In the genomic region with DNA sequence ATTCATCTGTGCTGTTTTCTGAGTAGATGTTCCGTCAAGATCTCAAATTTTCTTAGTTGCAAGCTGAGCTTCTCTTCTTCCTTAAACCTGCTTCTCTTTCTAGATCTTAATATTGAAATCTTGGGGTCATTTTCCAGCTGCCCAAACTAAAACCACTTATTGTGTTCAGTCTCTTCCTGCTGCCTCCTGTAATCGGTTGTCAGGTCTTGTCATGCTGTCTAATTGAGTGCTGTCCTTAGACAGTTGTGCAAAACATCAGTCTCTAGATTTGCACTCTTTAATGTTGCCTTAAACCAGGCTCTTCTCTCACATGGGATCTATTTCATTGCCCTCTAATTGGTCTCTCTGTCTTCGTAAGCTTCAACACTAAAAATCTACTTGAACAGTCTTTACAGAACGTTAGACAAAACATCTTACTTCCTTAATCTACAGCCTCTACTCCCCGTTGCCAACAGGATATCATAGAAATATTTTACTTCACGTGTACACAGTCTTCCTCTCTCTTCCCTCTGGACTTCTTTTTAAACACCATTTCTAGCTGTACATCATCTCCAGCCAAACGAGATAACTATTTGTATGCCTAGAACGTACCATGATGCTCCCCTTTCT, we compare ENCODE assay signal across 17 cellular contexts. TPM values are rescaled to one million over a fixed set of nuclear protein-coding genes. Genes with fewer than 3 reads are reported as not detected.
DNase-seq lines count a peak whose midpoint lies in the region; ATAC-seq and TF ChIP-seq lines count a peak whose summit lies in the region.
"Had no signal": no experiment of that assay in that cellular context is flagged by ENCODE, and none has a peak within 500 bp of the region (broad histone marks: within the 10 kb centered on the region; RNA-seq: fewer than 3 reads in every experiment).

No MANE protein-coding gene starts in this region.

- no peak overlapping the region for H3K27ac ChIP-seq in OCI-LY3 (ENCODE audit: low read length)
- H3K27ac ChIP-seq in naive thymus-derived CD4-positive, alpha-beta T cell (ENCODE audit: low read depth, low read length) = no peak overlapping the region
- H3K27ac ChIP-seq: BLaER1, foreskin keratinocyte had no signal

- ATAC-seq in GM21737 (IDR thresholded peaks at IDR 0.05; ENCODE audit: unreplicated experiment) = peak; percentile 44
- peak; percentile 53 for ATAC-seq in naive thymus-derived CD4-positive, alpha-beta T cell
- ATAC-seq in HG03521 (IDR thresholded peaks at IDR 0.05; ENCODE audit: unreplicated experiment) = no peak
- ATAC-seq: foreskin keratinocyte, mucosa of descending colon had no signal

- no peak overlapping the region for H2AFZ ChIP-seq in OCI-LY3 (ENCODE audit: low read depth, low read length)

- in situ Hi-C loops in G401 (cut with HindIII; ENCODE audit: low sequenced_read_pairs) = no loop called here

- no peak for TF ChIP-seq CTCF in OCI-LY3 (IDR thresholded peaks at IDR 0.05; ENCODE audit: low read depth, low read length)

- peaks cover 28% of the 10 kb centered on the region for H4K20me1 ChIP-seq in OCI-LY3 (ENCODE audit: insufficient read depth, low read length)

- no peak for DNase-seq in naive thymus-derived CD4-positive, alpha-beta T cell
- no peak for DNase-seq in activated T-cell treated with anti-CD3 and anti-CD28 coated beads, Interleukin-2, amount 50 U/mL, for 24 hours
- DNase-seq in G401 (ENCODE audit: low spot score) (no peak), cerebellum (ENCODE audit: low spot score) (no peak)
- DNase-seq: activated CD4-positive, alpha-beta T cell treated with anti-CD3 and anti-CD28 coated beads, Interleukin-2, amount 50 U/mL, for 1 hour; effector CD4-positive, alpha-beta T cell; foreskin keratinocyte; HFFc6; IMR-90; mucosa of descending colon; NCI-H187; stomach had no signal

- H3K27ac Mint-ChIP-seq in naive thymus-derived CD4-positive, alpha-beta T cell = no peak overlapping the region
- no peak overlapping the region for H3K27ac Mint-ChIP-seq in activated T-cell treated with anti-CD3 and anti-CD28 coated beads, Interleukin-2, amount 50 U/mL, for 24 hours
- H3K27ac Mint-ChIP-seq: HFFc6 had no signal

- H3K4me3 Mint-ChIP-seq in naive thymus-derived CD4-positive, alpha-beta T cell = peak overlapping the region in 3 of 10 donors; percentile 6 to 16 (median 7)
- H3K4me3 Mint-ChIP-seq in activated T-cell treated with anti-CD3 and anti-CD28 coated beads, Interleukin-2, amount 50 U/mL, for 24 hours = no peak overlapping the region
- H3K4me3 Mint-ChIP-seq: HFFc6 had no signal

- H3K4me1 Mint-ChIP-seq in naive thymus-derived CD4-positive, alpha-beta T cell = peaks cover 25 to 56% (median 37%) of the 10 kb centered on the region in 7 donors
- H3K4me1 Mint-ChIP-seq in activated T-cell treated with anti-CD3 and anti-CD28 coated beads, Interleukin-2, amount 50 U/mL, for 24 hours (ENCODE audit: low read depth) = peaks cover 53% of the 10 kb centered on the region

- H3K36me3 ChIP-seq in OCI-LY3 (replicated peaks; ENCODE audit: low read depth, low read length) = no peaks in the 10 kb centered on the region
- H3K36me3 ChIP-seq in naive thymus-derived CD4-positive, alpha-beta T cell (ENCODE audit: control insufficient read depth in 2 of 3, insufficient read depth in 3 of 3, low read length in 3 of 3) = no peaks in the 10 kb centered on the region
- H3K36me3 ChIP-seq: stomach had no signal

- H3K27me3 Mint-ChIP-seq in naive thymus-derived CD4-positive, alpha-beta T cell = no peaks in the 10 kb centered on the region
- no peaks in the 10 kb centered on the region for H3K27me3 Mint-ChIP-seq in activated T-cell treated with anti-CD3 and anti-CD28 coated beads, Interleukin-2, amount 50 U/mL, for 24 hours

- peaks cover 0 to 21% (median 4%) of the 10 kb centered on the region in 5 donors for H3K36me3 Mint-ChIP-seq in naive thymus-derived CD4-positive, alpha-beta T cell
- peaks cover 10% of the 10 kb centered on the region for H3K36me3 Mint-ChIP-seq in activated T-cell treated with anti-CD3 and anti-CD28 coated beads, Interleukin-2, amount 50 U/mL, for 24 hours (ENCODE audit: low read depth)

- H3K9me3 ChIP-seq in OCI-LY3 (ENCODE audit: insufficient read depth, low read length) = no peaks in the 10 kb centered on the region
- H3K9me3 ChIP-seq in naive thymus-derived CD4-positive, alpha-beta T cell (ENCODE audit: control insufficient read depth in 2 of 3, low read length in 3 of 3) = no peaks in the 10 kb centered on the region
- H3K9me3 ChIP-seq: mucosa of descending colon, stomach had no signal

- no peaks in the 10 kb centered on the region for H3K27me3 ChIP-seq in OCI-LY3 (ENCODE audit: low read depth, low read length)
- H3K27me3 ChIP-seq in naive thymus-derived CD4-positive, alpha-beta T cell (ENCODE audit: control insufficient read depth in 2 of 2, insufficient read depth in 2 of 2, low read length in 2 of 2) = no peaks in the 10 kb centered on the region
- H3K27me3 ChIP-seq: BLaER1, foreskin keratinocyte, stomach had no signal

- H3K4me3 ChIP-seq in GM08714 (ENCODE audit: low read length) (0 out of 2 replicates have a peak overlapping the region, but pooled peaks have one; percentile 14), OCI-LY3 (ENCODE audit: low read length) (peak overlapping the region; percentile 49)
- no peak overlapping the region for H3K4me3 ChIP-seq in naive thymus-derived CD4-positive, alpha-beta T cell (ENCODE audit: low read length)
- H3K4me3 ChIP-seq: BLaER1, mucosa of descending colon, stomach had no signal

- intact Hi-C loops in naive thymus-derived CD4-positive, alpha-beta T cell (cut with micrococcal nuclease) = loop anchor here in 1 of 2 donors (5.0 kb wide), 1 partner anchor 34 kb away; a partner anchor contains a TSS

- POLR2A ChIA-PET in naive thymus-derived CD4-positive, alpha-beta T cell (lab: Charles Lee) = no interaction called here

- no peaks in the 10 kb centered on the region for H3K9me3 Mint-ChIP-seq in naive thymus-derived CD4-positive, alpha-beta T cell
- no peaks in the 10 kb centered on the region for H3K9me3 Mint-ChIP-seq in activated T-cell treated with anti-CD3 and anti-CD28 coated beads, Interleukin-2, amount 50 U/mL, for 24 hours
- H3K9me3 Mint-ChIP-seq: HFFc6 had no signal

- peaks cover 20% of the 10 kb centered on the region; the same call in 1 of the 2 replicates for H3K79me2 ChIP-seq in OCI-LY3 (ENCODE audit: low read length)

- peaks cover 32% of the 10 kb centered on the region for H3K4me1 ChIP-seq in OCI-LY3 (ENCODE audit: low read length)
- peaks cover 0 to 9% of the 10 kb centered on the region in 2 donors for H3K4me1 ChIP-seq in naive thymus-derived CD4-positive, alpha-beta T cell (ENCODE audit: control insufficient read depth in 2 of 2, insufficient read depth in 2 of 2, low read length in 2 of 2)

- H3K9ac ChIP-seq in OCI-LY3 (ENCODE audit: low read length) = peak overlapping the region; percentile 12; the same call in 1 of the 2 replicates
- H3K9ac ChIP-seq: BLaER1 had no signal

- H3K4me2 ChIP-seq in OCI-LY3 (ENCODE audit: low read length) = peak overlapping the region; percentile 76
- H3K4me2 ChIP-seq: BLaER1 had no signal

- CTCF ChIA-PET in naive thymus-derived CD4-positive, alpha-beta T cell (lab: Charles Lee) = no interaction called here

RNA-seq across cellular contexts. Expression of a gene that starts 34.9 kb away (rescaled TPM):
- 10 to 100 TPM in 4 of 5 experiments, 1 to 10 TPM in 1; 7.8 to 17.1 (median 11.6) TPM for total RNA-seq in naive thymus-derived CD4-positive, alpha-beta T cell
- polyA plus RNA-seq in naive thymus-derived CD4-positive, alpha-beta T cell = 1 to 10 TPM; 2.9 to 8.0 TPM
- 5.7 and 9.9 TPM in 2 replicates for total RNA-seq in G401 (2014; rRNA removed; shearing (Covaris generic))
- total RNA-seq in cerebellum = 62.2 TPM
